4 cellular contexts compared by ENCODE assay signal in genomic region chr1:152115344-152115743, GRCh38. TPM values are rescaled to one million over a fixed set of nuclear protein-coding genes. Genes with fewer than 3 reads are reported as not detected.
"Had no signal": no experiment of that assay in that cellular context is flagged by ENCODE, and none has a peak within 500 bp of the region (broad histone marks: within the 10 kb centered on the region; RNA-seq: fewer than 3 reads in every experiment).

TSS of gene TCHH (minus strand) at chr1:152115444. CDS start at chr1:152114080, 1,364 bp downstream.

- DNase-seq: GDM1, GF-D8 had no signal

- H3K4me3 ChIP-seq: GM12878 had no signal

RNA-seq across cellular contexts. Expression of gene TCHH, which starts in this region (rescaled TPM):
- total RNA-seq: G401, GM12878 had no signal
- polyA plus RNA-seq: GM12878 had no signal
